ENCODE assay signal across 1 cellular context in the genomic region with DNA sequence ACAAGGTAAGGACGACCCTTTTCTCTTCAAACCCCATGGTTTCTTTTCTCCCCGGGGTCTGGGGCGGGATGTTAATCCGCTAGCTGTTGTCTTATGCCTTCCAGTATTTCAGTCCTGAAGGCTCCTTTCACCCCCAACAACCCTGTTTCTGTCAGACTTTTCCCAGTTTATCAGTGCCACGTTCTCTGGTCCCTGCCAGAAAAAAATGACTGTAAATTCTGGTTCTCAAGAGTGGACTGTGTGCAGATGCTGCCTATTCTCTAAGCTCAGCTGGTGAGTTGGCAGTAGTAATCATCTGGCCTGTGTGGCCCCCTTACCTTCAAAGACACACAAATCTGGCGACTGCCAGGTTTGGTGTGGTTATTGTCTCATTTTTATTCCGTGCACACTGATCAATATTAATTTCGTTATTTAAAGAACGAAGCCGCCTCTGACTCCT.
TF ChIP-seq lines count a peak whose summit lies in the region.

No MANE protein-coding gene starts in this region.

TF ChIP-seq in HepG2, 621 proteins besides CTCF, POLR2A, EP300 and RAD21 (continued from another document):
- TF ChIP-seq, protein P1, sequence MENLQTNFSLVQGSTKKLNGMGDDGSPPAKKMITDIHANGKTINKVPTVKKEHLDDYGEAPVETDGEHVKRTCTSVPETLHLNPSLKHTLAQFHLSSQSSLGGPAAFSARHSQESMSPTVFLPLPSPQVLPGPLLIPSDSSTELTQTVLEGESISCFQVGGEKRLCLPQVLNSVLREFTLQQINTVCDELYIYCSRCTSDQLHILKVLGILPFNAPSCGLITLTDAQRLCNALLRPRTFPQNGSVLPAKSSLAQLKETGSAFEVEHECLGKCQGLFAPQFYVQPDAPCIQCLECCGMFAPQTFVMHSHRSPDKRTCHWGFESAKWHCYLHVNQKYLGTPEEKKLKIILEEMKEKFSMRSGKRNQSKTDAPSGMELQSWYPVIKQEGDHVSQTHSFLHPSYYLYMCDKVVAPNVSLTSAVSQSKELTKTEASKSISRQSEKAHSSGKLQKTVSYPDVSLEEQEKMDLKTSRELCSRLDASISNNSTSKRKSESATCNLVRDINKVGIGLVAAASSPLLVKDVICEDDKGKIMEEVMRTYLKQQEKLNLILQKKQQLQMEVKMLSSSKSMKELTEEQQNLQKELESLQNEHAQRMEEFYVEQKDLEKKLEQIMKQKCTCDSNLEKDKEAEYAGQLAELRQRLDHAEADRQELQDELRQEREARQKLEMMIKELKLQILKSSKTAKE (CRISPR knock-in tag; IDR thresholded peaks at IDR 0.05; ENCODE audit: borderline replicate concordance) = no peak
TF ChIP-seq in HepG2: peak in this region for 7.
